Comparison of ENCODE assay signal across 24 cellular contexts in genomic region chr1:221396526-221396925, GRCh38.
"Had no signal": no experiment of that assay in that cellular context is flagged by ENCODE, and none has a peak within 500 bp of the region (broad histone marks: within the 10 kb centered on the region; RNA-seq: fewer than 3 reads in every experiment).

No MANE protein-coding gene starts in this region.

- DNase-seq: kidney glomerular epithelial cell; left cardiac atrium; lower lobe of right lung; mammary epithelial cell; midbrain; mucosa of descending colon; naive thymus-derived CD4-positive, alpha-beta T cell; ovary; right lobe of liver; stimulated activated CD4-positive, alpha-beta T cell treated with anti-CD3 and anti-CD28 coated beads, Interleukin-1b, Interleukin-23, amount 100 ng/mL, for 48 hours; stimulated activated CD4-positive, alpha-beta T cell treated with anti-CD3 and anti-CD28 coated beads, Interleukin-2, amount 100 ng/mL, for 48 hours; stimulated activated CD4-positive, alpha-beta T cell treated with anti-CD3 and anti-CD28 coated beads, Interleukin-4, amount 100 ng/mL, for 4 hours; stimulated activated CD8-positive, alpha-beta memory T cell treated with anti-CD3 and anti-CD28 coated beads, Interleukin-4, amount 100 ng/mL, for 48 hours; stimulated activated naive B cell treated with anti-CD40 and anti-IgM and Interleukin-4, amounts not matched to agents 10 μg/mL and 1 μg/mL and 100 μg/mL, for 72 hours; substantia nigra had no signal

- H3K36me3 Mint-ChIP-seq: stimulated activated naive B cell treated with anti-CD40 and anti-IgM and Interleukin-4, amounts not matched to agents 10 μg/mL and 1 μg/mL and 100 μg/mL, for 72 hours; type B pancreatic cell had no signal

- ATAC-seq: left cardiac atrium; mucosa of descending colon; naive thymus-derived CD4-positive, alpha-beta T cell; natural killer cell treated with Interleukin-12 subunit alpha and Interleukin-12 subunit beta and Interleukin-15 and Interleukin-18, amount 100 ng/mL, for 72 hours; right lobe of liver; stimulated activated naive B cell treated with anti-CD40 and anti-IgM and Interleukin-4, amounts not matched to agents 10 μg/mL and 1 μg/mL and 100 μg/mL, for 72 hours had no signal

- H3K27ac ChIP-seq: left lung, lower lobe of right lung, ovary, right atrium auricular region, right lobe of liver, tibial nerve, vagina had no signal

- H3K4me3 ChIP-seq: left lung, lower lobe of right lung, mucosa of descending colon, ovary, right atrium auricular region, right lobe of liver, smooth muscle cell, tibial nerve, vagina had no signal

- H3K27me3 ChIP-seq: left lung, ovary, right atrium auricular region, right lobe of liver, tibial nerve, vagina had no signal

- H3K4me1 Mint-ChIP-seq: naive thymus-derived CD4-positive, alpha-beta T cell; stimulated activated naive B cell treated with anti-CD40 and anti-IgM and Interleukin-4, amounts not matched to agents 10 μg/mL and 1 μg/mL and 100 μg/mL, for 72 hours had no signal

- H3K9me3 ChIP-seq: left lung, lower lobe of right lung, mucosa of descending colon, ovary, right lobe of liver, vagina had no signal

- H3K36me3 ChIP-seq: left lung, lower lobe of right lung, ovary, right atrium auricular region, right lobe of liver, tibial nerve, vagina had no signal

- H3K4me1 ChIP-seq: right atrium auricular region, right lobe of liver, tibial nerve had no signal

- H3K4me3 Mint-ChIP-seq: naive thymus-derived CD4-positive, alpha-beta T cell; natural killer cell treated with Interleukin-12 subunit alpha and Interleukin-12 subunit beta and Interleukin-15 and Interleukin-18, amount 100 ng/mL, for 72 hours; stimulated activated naive B cell treated with anti-CD40 and anti-IgM and Interleukin-4, amounts not matched to agents 10 μg/mL and 1 μg/mL and 100 μg/mL, for 72 hours; stimulated activated naive CD8-positive, alpha-beta T cell treated with anti-CD3 and anti-CD28 coated beads, Interleukin-15, Interleukin-2, amounts not matched to agents 100 ng/mL and 50 ng/mL, for 24 hours; type B pancreatic cell had no signal

- H3K27ac Mint-ChIP-seq: naive thymus-derived CD4-positive, alpha-beta T cell; natural killer cell treated with Interleukin-12 subunit alpha and Interleukin-12 subunit beta and Interleukin-15 and Interleukin-18, amount 100 ng/mL, for 72 hours; progenitor cell of endocrine pancreas; stimulated activated naive B cell treated with anti-CD40 and anti-IgM and Interleukin-4, amounts not matched to agents 10 μg/mL and 1 μg/mL and 100 μg/mL, for 72 hours; stimulated activated naive CD8-positive, alpha-beta T cell treated with anti-CD3 and anti-CD28 coated beads, Interleukin-15, Interleukin-2, amounts not matched to agents 100 ng/mL and 50 ng/mL, for 24 hours; type B pancreatic cell had no signal

- H3K4me2 ChIP-seq: smooth muscle cell had no signal

- H3K27me3 Mint-ChIP-seq: progenitor cell of endocrine pancreas had no signal
